1 cellular context compared by ENCODE assay signal in the genomic region with DNA sequence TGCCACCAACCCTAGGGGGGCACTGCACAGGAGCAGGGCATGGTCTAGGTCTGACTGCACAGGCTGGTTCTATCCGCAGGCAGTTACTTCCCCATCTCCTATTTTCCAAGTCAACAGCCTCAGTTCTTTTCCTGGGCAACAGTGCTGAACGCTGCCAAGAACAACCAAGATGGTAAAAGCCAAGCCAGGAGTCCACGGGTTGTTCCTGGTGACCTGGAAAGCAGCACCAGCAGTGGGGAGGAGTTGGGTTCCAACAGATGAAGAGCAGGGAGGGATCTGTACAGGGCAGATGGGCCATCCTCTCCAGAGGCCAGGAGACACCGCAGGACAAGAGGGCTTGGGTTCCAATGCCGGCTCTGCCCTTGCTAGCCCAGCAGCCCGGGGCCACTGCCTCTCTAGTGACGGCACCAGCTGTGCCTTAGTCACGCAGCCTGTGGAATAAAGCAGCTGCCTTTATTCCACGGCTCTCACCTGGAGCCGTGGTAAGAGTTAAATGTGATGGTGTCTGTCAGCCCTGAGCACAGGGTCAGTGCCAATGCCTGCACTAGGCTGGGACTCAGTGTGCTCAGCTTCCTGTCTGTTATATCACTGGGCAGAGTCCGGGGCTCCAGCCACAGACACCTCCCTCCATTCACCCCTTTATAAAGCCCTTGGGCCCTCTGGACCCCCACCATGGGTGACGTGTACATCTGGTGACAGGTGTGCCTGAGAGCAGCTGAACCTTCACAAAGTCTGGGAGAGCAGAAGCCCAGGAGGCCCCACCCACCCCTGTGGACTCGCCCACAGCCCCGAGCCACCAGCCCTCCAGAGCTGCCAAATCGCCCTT.
A peak's percentile ranks its signal among the peaks of the same experiment; 100 is the strongest.
TF ChIP-seq lines count a peak whose summit lies in the region.

No MANE protein-coding gene starts in this region.

TF ChIP-seq in HepG2, 621 proteins besides CTCF, POLR2A, EP300 and RAD21:
- TF ChIP-seq, protein P1, sequence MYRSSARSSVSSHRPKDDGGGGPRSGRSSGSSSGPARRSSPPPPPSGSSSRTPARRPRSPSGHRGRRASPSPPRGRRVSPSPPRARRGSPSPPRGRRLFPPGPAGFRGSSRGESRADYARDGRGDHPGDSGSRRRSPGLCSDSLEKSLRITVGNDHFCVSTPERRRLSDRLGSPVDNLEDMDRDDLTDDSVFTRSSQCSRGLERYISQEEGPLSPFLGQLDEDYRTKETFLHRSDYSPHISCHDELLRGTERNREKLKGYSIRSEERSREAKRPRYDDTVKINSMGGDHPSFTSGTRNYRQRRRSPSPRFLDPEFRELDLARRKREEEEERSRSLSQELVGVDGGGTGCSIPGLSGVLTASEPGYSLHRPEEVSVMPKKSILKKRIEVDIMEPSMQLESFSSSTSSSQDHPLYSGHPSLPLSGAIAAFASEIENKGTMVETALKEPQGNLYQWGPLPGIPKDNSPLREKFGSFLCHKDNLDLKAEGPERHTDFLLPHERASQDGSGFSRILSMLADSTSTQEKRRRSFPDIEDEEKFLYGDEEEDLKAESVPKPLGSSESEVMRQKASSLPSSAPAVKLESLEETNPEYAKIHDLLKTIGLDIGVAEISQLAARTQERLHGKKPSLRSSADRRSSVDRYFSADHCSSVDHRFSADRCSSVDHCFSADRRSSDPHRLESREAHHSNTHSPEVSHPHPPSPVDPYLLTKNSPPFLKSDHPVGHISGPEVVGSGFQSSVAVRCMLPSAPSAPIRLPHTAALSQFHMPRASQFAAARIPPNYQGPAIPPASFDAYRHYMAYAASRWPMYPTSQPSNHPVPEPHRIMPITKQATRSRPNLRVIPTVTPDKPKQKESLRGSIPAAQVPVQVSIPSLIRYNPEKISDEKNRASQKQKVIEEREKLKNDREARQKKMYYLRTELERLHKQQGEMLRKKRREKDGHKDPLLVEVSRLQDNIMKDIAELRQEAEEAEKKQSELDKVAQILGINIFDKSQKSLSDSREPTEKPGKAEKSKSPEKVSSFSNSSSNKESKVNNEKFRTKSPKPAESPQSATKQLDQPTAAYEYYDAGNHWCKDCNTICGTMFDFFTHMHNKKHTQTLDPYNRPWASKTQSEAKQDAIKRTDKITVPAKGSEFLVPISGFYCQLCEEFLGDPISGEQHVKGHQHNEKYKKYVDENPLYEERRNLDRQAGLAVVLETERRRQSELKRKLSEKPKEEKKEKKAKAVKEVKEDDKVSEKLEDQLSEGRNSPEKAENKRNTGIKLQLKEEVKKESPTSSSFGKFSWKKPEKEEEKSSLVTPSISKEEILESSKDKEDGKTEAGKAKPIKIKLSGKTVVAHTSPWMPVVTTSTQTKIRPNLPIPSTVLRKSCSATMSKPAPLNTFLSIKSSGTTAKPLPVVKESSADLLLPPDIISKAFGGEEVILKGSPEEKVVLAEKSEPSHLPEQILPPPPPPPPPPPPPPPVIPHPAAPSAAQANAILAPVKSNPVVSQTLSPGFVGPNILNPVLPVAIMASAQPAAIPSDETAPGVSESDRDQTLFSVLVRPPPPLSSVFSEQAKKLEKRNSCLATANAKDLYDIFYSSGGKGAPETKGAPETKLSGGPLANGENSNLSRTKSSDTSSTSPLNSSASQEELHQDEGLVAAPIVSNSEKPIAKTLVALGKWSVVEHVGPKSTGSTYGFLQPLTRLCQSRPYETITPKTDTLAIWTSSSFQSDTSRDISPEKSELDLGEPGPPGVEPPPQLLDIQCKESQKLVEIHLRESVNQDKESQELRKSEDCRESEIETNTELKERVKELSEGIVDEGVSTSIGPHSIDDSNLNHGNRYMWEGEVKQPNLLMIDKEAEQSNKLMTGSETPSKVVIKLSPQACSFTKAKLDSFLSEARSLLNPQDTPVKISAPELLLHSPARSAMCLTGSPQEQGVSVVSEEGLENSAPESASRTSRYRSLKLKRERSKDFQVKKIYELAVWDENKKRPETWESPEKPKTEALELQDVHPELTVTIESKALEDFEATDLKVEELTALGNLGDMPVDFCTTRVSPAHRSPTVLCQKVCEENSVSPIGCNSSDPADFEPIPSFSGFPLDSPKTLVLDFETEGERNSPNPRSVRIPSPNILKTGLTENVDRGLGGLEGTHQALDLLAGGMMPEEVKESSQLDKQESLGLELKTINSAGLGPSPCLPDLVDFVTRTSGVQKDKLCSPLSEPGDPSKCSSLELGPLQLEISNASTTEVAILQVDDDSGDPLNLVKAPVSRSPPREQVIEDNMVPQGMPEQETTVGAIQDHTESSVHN (CRISPR knock-in tag; IDR thresholded peaks at IDR 0.05) = 0 out of 2 replicates have a peak, but pooled peaks have one; percentile 24
- TF ChIP-seq, protein P2, sequence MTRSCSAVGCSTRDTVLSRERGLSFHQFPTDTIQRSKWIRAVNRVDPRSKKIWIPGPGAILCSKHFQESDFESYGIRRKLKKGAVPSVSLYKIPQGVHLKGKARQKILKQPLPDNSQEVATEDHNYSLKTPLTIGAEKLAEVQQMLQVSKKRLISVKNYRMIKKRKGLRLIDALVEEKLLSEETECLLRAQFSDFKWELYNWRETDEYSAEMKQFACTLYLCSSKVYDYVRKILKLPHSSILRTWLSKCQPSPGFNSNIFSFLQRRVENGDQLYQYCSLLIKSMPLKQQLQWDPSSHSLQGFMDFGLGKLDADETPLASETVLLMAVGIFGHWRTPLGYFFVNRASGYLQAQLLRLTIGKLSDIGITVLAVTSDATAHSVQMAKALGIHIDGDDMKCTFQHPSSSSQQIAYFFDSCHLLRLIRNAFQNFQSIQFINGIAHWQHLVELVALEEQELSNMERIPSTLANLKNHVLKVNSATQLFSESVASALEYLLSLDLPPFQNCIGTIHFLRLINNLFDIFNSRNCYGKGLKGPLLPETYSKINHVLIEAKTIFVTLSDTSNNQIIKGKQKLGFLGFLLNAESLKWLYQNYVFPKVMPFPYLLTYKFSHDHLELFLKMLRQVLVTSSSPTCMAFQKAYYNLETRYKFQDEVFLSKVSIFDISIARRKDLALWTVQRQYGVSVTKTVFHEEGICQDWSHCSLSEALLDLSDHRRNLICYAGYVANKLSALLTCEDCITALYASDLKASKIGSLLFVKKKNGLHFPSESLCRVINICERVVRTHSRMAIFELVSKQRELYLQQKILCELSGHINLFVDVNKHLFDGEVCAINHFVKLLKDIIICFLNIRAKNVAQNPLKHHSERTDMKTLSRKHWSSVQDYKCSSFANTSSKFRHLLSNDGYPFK (CRISPR knock-in tag; IDR thresholded peaks at IDR 0.05; ENCODE audit: borderline replicate concordance) = peak; percentile 23; the same call in 1 of the 2 replicates
- TF ChIP-seq STAT5B (CRISPR knock-in tag; IDR thresholded peaks at IDR 0.05) (no peak), MTA1 (CRISPR knock-in tag; IDR thresholded peaks at IDR 0.05; ENCODE audit: borderline replicate concordance) (0 out of 2 replicates have a peak, but pooled peaks have one; percentile 14)
